Comparison of ENCODE assay signal across 8 cellular contexts in the genomic region with DNA sequence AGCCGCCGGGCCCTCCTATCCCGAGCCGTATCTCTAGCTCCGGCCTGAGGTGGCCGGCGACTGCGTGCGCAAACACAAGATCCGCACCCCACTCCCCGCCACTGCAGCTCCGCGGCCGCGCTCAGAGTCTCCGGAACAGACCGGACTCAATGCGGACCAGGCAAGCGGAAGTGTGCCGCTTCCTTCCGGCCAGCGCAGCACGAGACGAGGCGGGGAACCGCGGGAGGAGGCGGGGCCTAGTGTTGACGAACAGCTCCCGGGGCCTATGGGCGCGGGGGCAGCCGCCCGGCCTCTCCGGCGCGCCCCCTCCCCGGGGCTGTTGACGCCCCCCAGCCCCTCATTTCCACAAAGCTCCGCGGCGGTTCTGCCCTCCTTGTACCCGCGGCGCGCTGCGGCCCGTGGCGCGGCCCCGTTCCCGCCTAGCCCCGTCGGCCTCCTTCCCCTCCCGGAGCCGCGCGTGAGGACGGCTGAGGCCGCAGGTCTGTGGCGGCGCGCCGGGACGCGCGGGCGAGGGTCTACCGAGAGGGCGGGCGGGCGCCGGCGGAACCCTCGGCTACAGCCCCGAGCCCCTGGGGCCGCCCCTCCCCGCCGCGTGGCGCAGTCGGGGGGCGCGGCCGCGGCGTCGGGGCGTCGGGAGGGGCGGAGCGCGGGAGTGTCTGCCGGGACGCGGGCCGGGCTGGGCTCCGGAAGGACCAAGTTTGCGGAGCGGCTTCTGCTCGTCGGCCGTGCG.
DNase-seq lines count a peak whose midpoint lies in the region; ATAC-seq and TF ChIP-seq lines count a peak whose summit lies in the region.

Gene DPY19L3, plus strand, starts transcription at position 340 of the 730 bp plus-strand sequence. CDS start 2,484 bp downstream, outside the sequence.

- no peak for TF ChIP-seq CTCF in OCI-LY1 (IDR thresholded peaks at IDR 0.05; ENCODE audit: low read length)

- H3K9me2 ChIP-seq in OCI-LY1 (ENCODE audit: low read depth, low read length), result no peaks in the 10 kb centered on the region

- H3K4me1 ChIP-seq in HUES6 (ENCODE audit: control insufficient read depth, insufficient read depth, low read length), result peaks cover 28% of the 10 kb centered on the region
- peaks cover 32% of the 10 kb centered on the region for H3K4me1 ChIP-seq in OCI-LY1 (ENCODE audit: insufficient read depth, low read length, severe bottlenecking)

- no peak within 1 kb of the TSS for H2AFZ ChIP-seq in OCI-LY1 (ENCODE audit: low read length)

- H3K79me2 ChIP-seq in OCI-LY1 (ENCODE audit: insufficient read depth, low read length), result no peaks in the 10 kb centered on the region; the same call in none of the 2 replicates

- no peaks in the 10 kb centered on the region for H3K27me3 ChIP-seq in HUES6 (ENCODE audit: control insufficient read depth, insufficient read depth, low read length)
- H3K27me3 ChIP-seq in OCI-LY1 (ENCODE audit: insufficient read depth, low read length), result no peaks in the 10 kb centered on the region

- peak within 1 kb of the TSS; percentile 76 for H3K4me2 ChIP-seq in OCI-LY1 (ENCODE audit: low read length)

- DNase-seq in DMS 273 (lab: John Stamatoyannopoulos, UW; ENCODE audit: unreplicated experiment) (peak; percentile 97), activated T-cell treated with anti-CD3 and anti-CD28 coated beads for 1 hour (ENCODE audit: low read depth) (peak; percentile 84), epidermal melanocyte (ENCODE audit: insufficient read length, low spot score) (peak; percentile 80), midbrain (lab: John Stamatoyannopoulos, UW) (peak; percentile 96)
- DNase-seq in stimulated activated CD8-positive, alpha-beta memory T cell treated with anti-CD3 and anti-CD28 coated beads, Interleukin-15, amount 100 ng/mL, for 48 hours (ENCODE audit: low read depth in 2 of 2), result peak; percentile 86 to 90

- peak within 1 kb of the TSS; percentile 95 for H3K4me3 ChIP-seq in HUES6 (ENCODE audit: low read depth, low read length)
- peak within 1 kb of the TSS; percentile 92 for H3K4me3 ChIP-seq in OCI-LY1 (ENCODE audit: low read depth, low read length, poor library complexity, severe bottlenecking)

- H3K36me3 ChIP-seq in HUES6 (ENCODE audit: control insufficient read depth, insufficient read depth, low read length) (peaks cover 27% of the 10 kb centered on the region), OCI-LY1 (ENCODE audit: insufficient read depth, low read length) (peaks cover 24% of the 10 kb centered on the region)

- no peaks in the 10 kb centered on the region for H4K20me1 ChIP-seq in OCI-LY1 (ENCODE audit: insufficient read depth, low read length)

- peak within 1 kb of the TSS; percentile 98 for H3K9ac ChIP-seq in HUES6 (ENCODE audit: low read length)
- peak within 1 kb of the TSS; percentile 100 for H3K9ac ChIP-seq in OCI-LY1 (ENCODE audit: low read length)

- no peaks in the 10 kb centered on the region for H3F3A ChIP-seq in OCI-LY1 (ENCODE audit: insufficient read depth, low read length)

- H3K27ac ChIP-seq in HUES6 (ENCODE audit: low read depth, low read length), result peak within 1 kb of the TSS; percentile 98
- H3K27ac ChIP-seq in OCI-LY1 (ENCODE audit: low read depth, low read length, poor library complexity, severe bottlenecking), result peak within 1 kb of the TSS; percentile 77

- H3K9me3 ChIP-seq in HUES6 (ENCODE audit: control insufficient read depth, insufficient read depth, low read depth, low read length) (no peaks in the 10 kb centered on the region), OCI-LY1 (ENCODE audit: low read length) (no peaks in the 10 kb centered on the region)

- peak; percentile 96 for ATAC-seq in GM21447 (IDR thresholded peaks at IDR 0.05; ENCODE audit: unreplicated experiment)

Comparison
In these comparisons a context has a peak if more than half of its experiments do, and no peak if none do; other contexts are left out.
1. Peak in every context shown above with its lines: DNase-seq, ATAC-seq, H3K4me3 ChIP-seq and H3K27ac ChIP-seq.